1 cellular context compared by ENCODE assay signal in genomic region chr21:42974832-42975820, GRCh38.
A peak's percentile ranks its signal among the peaks of the same experiment; 100 is the strongest.
TF ChIP-seq lines count a peak whose summit lies in the region.

No MANE protein-coding gene starts in this region.

TF ChIP-seq in HEK293, 187 proteins besides CTCF, POLR2A, EP300 and RAD21 (continued from another document and continues in another):
- TF ChIP-seq ZNF639 (tag by site-specific recombination; IDR thresholded peaks at IDR 0.05) = no peak
- no peak for TF ChIP-seq ZNF138 (tag by site-specific recombination; IDR thresholded peaks at IDR 0.05; ENCODE audit: borderline replicate concordance)
- TF ChIP-seq ZNF433 (tag by site-specific recombination; IDR thresholded peaks at IDR 0.05; ENCODE audit: low read depth) = no peak
- TF ChIP-seq ZFP3 (tag by site-specific recombination; IDR thresholded peaks at IDR 0.05; ENCODE audit: low read depth) = no peak
- no peak for TF ChIP-seq ZNF530 (tag by site-specific recombination; IDR thresholded peaks at IDR 0.05; ENCODE audit: low read depth)
- TF ChIP-seq BCL11B (tag by site-specific recombination; IDR thresholded peaks at IDR 0.05; ENCODE audit: low read depth) = no peak
- peak; percentile 17; the same call in 1 of the 2 replicates for TF ChIP-seq KLF10 (tag by site-specific recombination; IDR thresholded peaks at IDR 0.05)
- TF ChIP-seq ZNF26 (tag by site-specific recombination; IDR thresholded peaks at IDR 0.05) = no peak
- peak; percentile 90 for TF ChIP-seq ZEB2 (tag by site-specific recombination; IDR thresholded peaks at IDR 0.05)
- TF ChIP-seq KLF9 (tag by site-specific recombination; IDR thresholded peaks at IDR 0.05; ENCODE audit: low read depth) = peak; percentile 37; the same call in 1 of the 2 replicates
- TF ChIP-seq HOXC10 (CRISPR knock-in tag; IDR thresholded peaks at IDR 0.05) = 0 out of 2 replicates have a peak, but pooled peaks have one; percentile 69
- no peak for TF ChIP-seq ZNF510 (tag by site-specific recombination; IDR thresholded peaks at IDR 0.05; ENCODE audit: insufficient replicate concordance)
- no peak for TF ChIP-seq ZNF16 (tag by site-specific recombination; IDR thresholded peaks at IDR 0.05; ENCODE audit: low read depth)
- TF ChIP-seq ZFHX2 (tag by site-specific recombination; conservative IDR thresholded peaks at IDR 0.05) = peak; percentile 36; the same call in 1 of the 2 replicates
- TF ChIP-seq ZNF23 (tag by site-specific recombination; IDR thresholded peaks at IDR 0.05; ENCODE audit: borderline replicate concordance) = no peak
- 0 out of 2 replicates have a peak, but pooled peaks have one; percentile 46 for TF ChIP-seq ZSCAN5A (tag by site-specific recombination; IDR thresholded peaks at IDR 0.05)
- TF ChIP-seq KLF7 (tag by site-specific recombination; IDR thresholded peaks at IDR 0.05; ENCODE audit: borderline replicate concordance) = no peak
- TF ChIP-seq ZNF24 (tag by site-specific recombination; IDR thresholded peaks at IDR 0.05) = 0 out of 2 replicates have a peak, but pooled peaks have one; percentile 23
- TF ChIP-seq EGR2 (tag by site-specific recombination; IDR thresholded peaks at IDR 0.05; ENCODE audit: low read depth) = 0 out of 2 replicates have a peak, but pooled peaks have one; percentile 11
- no peak for TF ChIP-seq ZNF248 (tag by site-specific recombination; IDR thresholded peaks at IDR 0.05)
- TF ChIP-seq ZBTB1 (tag by site-specific recombination; IDR thresholded peaks at IDR 0.05) = no peak
- TF ChIP-seq KLF16 (tag by site-specific recombination; IDR thresholded peaks at IDR 0.05) = peak; percentile 43; the same call in 1 of the 2 replicates
- TF ChIP-seq ZNF768 (tag by site-specific recombination; IDR thresholded peaks at IDR 0.05) = no peak
- no peak for TF ChIP-seq ZNF266 (tag by site-specific recombination; IDR thresholded peaks at IDR 0.05; ENCODE audit: low read depth)
- TF ChIP-seq ZNF555 (tag by site-specific recombination; conservative IDR thresholded peaks at IDR 0.05) = no peak
- no peak for TF ChIP-seq GLI2 (tag by site-specific recombination; IDR thresholded peaks at IDR 0.05; ENCODE audit: borderline replicate concordance, low read depth)
- TF ChIP-seq ZNF157 (tag by site-specific recombination; IDR thresholded peaks at IDR 0.05) = no peak
- peak; percentile 62; the same call in 1 of the 2 replicates for TF ChIP-seq ZNF610 (tag by site-specific recombination; IDR thresholded peaks at IDR 0.05; ENCODE audit: borderline replicate concordance)
- TF ChIP-seq HOXA7 (CRISPR knock-in tag; IDR thresholded peaks at IDR 0.05; ENCODE audit: borderline replicate concordance) = no peak
- TF ChIP-seq, protein P1, sequence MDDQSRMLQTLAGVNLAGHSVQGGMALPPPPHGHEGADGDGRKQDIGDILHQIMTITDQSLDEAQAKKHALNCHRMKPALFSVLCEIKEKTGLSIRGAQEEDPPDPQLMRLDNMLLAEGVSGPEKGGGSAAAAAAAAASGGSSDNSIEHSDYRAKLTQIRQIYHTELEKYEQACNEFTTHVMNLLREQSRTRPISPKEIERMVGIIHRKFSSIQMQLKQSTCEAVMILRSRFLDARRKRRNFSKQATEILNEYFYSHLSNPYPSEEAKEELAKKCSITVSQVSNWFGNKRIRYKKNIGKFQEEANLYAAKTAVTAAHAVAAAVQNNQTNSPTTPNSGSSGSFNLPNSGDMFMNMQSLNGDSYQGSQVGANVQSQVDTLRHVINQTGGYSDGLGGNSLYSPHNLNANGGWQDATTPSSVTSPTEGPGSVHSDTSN (CRISPR knock-in tag; IDR thresholded peaks at IDR 0.05) = 0 out of 2 replicates have a peak, but pooled peaks have one; percentile 41
- TF ChIP-seq PRDM6 (tag by site-specific recombination; IDR thresholded peaks at IDR 0.05) = no peak
- TF ChIP-seq ZNF132 (tag by site-specific recombination; IDR thresholded peaks at IDR 0.05; ENCODE audit: borderline replicate concordance) = no peak
- TF ChIP-seq ZNF335 (tag by site-specific recombination; conservative IDR thresholded peaks at IDR 0.05) = peak; percentile 92
- TF ChIP-seq ZIC2 (tag by site-specific recombination; IDR thresholded peaks at IDR 0.05) = no peak
- no peak for TF ChIP-seq RBAK (tag by site-specific recombination; IDR thresholded peaks at IDR 0.05)
- no peak for TF ChIP-seq ZNF398 (tag by site-specific recombination; IDR thresholded peaks at IDR 0.05)
- no peak for TF ChIP-seq PRDM2 (tag by site-specific recombination; IDR thresholded peaks at IDR 0.05; ENCODE audit: borderline replicate concordance)
- peak; percentile 66 for TF ChIP-seq IKZF3 (tag by site-specific recombination; IDR thresholded peaks at IDR 0.05)
- no peak; the same call in 1 of the 2 replicates for TF ChIP-seq ZFP69B (tag by site-specific recombination; IDR thresholded peaks at IDR 0.05)
- TF ChIP-seq OVOL3 (tag by site-specific recombination; IDR thresholded peaks at IDR 0.05) = no peak
- TF ChIP-seq, protein P2, sequence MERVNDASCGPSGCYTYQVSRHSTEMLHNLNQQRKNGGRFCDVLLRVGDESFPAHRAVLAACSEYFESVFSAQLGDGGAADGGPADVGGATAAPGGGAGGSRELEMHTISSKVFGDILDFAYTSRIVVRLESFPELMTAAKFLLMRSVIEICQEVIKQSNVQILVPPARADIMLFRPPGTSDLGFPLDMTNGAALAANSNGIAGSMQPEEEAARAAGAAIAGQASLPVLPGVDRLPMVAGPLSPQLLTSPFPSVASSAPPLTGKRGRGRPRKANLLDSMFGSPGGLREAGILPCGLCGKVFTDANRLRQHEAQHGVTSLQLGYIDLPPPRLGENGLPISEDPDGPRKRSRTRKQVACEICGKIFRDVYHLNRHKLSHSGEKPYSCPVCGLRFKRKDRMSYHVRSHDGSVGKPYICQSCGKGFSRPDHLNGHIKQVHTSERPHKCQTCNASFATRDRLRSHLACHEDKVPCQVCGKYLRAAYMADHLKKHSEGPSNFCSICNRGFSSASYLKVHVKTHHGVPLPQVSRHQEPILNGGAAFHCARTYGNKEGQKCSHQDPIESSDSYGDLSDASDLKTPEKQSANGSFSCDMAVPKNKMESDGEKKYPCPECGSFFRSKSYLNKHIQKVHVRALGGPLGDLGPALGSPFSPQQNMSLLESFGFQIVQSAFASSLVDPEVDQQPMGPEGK (tag by site-specific recombination; IDR thresholded peaks at IDR 0.05) = peak; percentile 74
- peak; percentile 51 for TF ChIP-seq WT1 (tag by site-specific recombination; IDR thresholded peaks at IDR 0.05)
- no peak for TF ChIP-seq ZNF239 (tag by site-specific recombination; IDR thresholded peaks at IDR 0.05)
- no peak; the same call in 1 of the 2 replicates for TF ChIP-seq ZNF324 (tag by site-specific recombination; IDR thresholded peaks at IDR 0.05)
- no peak for TF ChIP-seq MZF1 (tag by site-specific recombination; IDR thresholded peaks at IDR 0.05; ENCODE audit: borderline replicate concordance)
- TF ChIP-seq SALL2 (tag by site-specific recombination; IDR thresholded peaks at IDR 0.05; ENCODE audit: borderline replicate concordance) = no peak
- no peak for TF ChIP-seq ZNF311 (tag by site-specific recombination; IDR thresholded peaks at IDR 0.05; ENCODE audit: borderline replicate concordance)
- no peak for TF ChIP-seq ZNF664 (tag by site-specific recombination; IDR thresholded peaks at IDR 0.05)
